In the genomic region with DNA sequence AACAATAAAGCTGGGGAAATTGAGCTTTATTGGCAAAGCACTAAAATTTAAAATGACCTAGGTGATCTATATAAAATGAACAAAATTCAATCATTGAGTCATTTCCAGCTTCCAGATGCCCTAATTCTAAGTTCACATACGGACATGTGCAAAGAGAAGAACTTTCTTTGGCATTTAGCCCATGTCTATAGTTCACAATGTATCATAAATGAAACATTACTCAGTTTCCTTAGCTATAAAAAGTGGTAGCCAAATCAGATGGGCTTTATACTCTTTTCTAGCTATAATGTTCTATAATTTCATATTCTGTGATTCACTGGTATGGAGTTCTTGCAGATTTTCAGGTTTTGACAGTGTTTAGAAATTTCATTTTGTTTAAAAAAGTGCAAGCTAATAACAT, we compare ENCODE assay signal across 31 cellular contexts.
"Had no signal": no experiment of that assay in that cellular context is flagged by ENCODE, and none has a peak within 500 bp of the region (broad histone marks: within the 10 kb centered on the region; RNA-seq: fewer than 3 reads in every experiment).

No MANE protein-coding gene starts in this region.

- H3K9me3 ChIP-seq: esophagus muscularis mucosa, gastrocnemius medialis, ovary, sigmoid colon, stomach, tibial artery, upper lobe of right lung had no signal

- H3K27me3 ChIP-seq: cardiac muscle cell, esophagus muscularis mucosa, gastrocnemius medialis, hepatocyte, ovary, sigmoid colon, stomach, suprapubic skin, tibial artery, upper lobe of right lung had no signal

- H2AFZ ChIP-seq: hepatocyte had no signal

- H3K79me2 ChIP-seq: hepatocyte had no signal

- H3K4me1 ChIP-seq: esophagus muscularis mucosa, gastrocnemius medialis, sigmoid colon, stomach, suprapubic skin, tibial artery, upper lobe of right lung had no signal

- H3K27ac ChIP-seq: cardiac muscle cell, coronary artery, esophagus muscularis mucosa, gastrocnemius medialis, hepatocyte, ovary, sigmoid colon, stomach, suprapubic skin, tibial artery, upper lobe of right lung had no signal

- H3K36me3 ChIP-seq: cardiac muscle cell, esophagus muscularis mucosa, gastrocnemius medialis, ovary, sigmoid colon, stomach, suprapubic skin, tibial artery, upper lobe of right lung had no signal

- DNase-seq: activated CD4-positive, alpha-beta T cell treated with anti-CD3 and anti-CD28 coated beads, Interleukin-2, amount 10 ng/mL, durations not matched to agents 7 days and 5 days; activated CD4-positive, CD25-positive, alpha-beta regulatory T cell treated with anti-CD3 and anti-CD28 coated beads, Interleukin-2, amount 50 U/mL, for 72 hours; activated CD8-positive, alpha-beta T cell treated with anti-CD3 and anti-CD28 coated beads for 36 hours; activated gamma-delta T cell treated with Interleukin-2 at 50 U/mL for 16 hours; activated naive CD4-positive, alpha-beta T cell treated with anti-CD3 and anti-CD28 coated beads, Interleukin-2, amount 50 U/mL, for 16 hours; activated naive CD8-positive, alpha-beta T cell treated with anti-CD3 and anti-CD28 coated beads, Interleukin-2, amount 50 U/mL, for 24 hours; activated T-cell treated with anti-CD3 and anti-CD28 coated beads, Interleukin-2, amount 50 U/mL, for 4 hours; amygdala; cerebellar nuclear complex; gastrocnemius medialis; glutamatergic neuron; left cardiac atrium; left ventricle myocardium superior; naive B cell; nephron progenitor cell; ovary; retina; sigmoid colon; stimulated activated CD4-positive, alpha-beta T cell treated with anti-CD3 and anti-CD28 coated beads, Interleukin-15, amount 100 ng/mL, for 24 hours; stimulated activated CD4-positive, alpha-beta T cell treated with anti-CD3 and anti-CD28 coated beads, Interleukin-2, amount 100 ng/mL, for 24 hours; stimulated activated naive B cell treated with anti-CD40 and anti-IgM and Interleukin-4, amounts not matched to agents 10 μg/mL and 1 μg/mL and 100 μg/mL, for 72 hours; stomach; T-helper 2 cell; tibial artery; upper lobe of right lung had no signal

- H3K4me3 ChIP-seq: cardiac muscle cell, coronary artery, esophagus muscularis mucosa, gastrocnemius medialis, hepatocyte, ovary, sigmoid colon, stomach, suprapubic skin, tibial artery, upper lobe of right lung had no signal

- ATAC-seq: activated CD8-positive, alpha-beta T cell treated with anti-CD3 and anti-CD28 coated beads for 36 hours; activated naive CD8-positive, alpha-beta T cell treated with anti-CD3 and anti-CD28 coated beads, Interleukin-2, amount 50 U/mL, for 24 hours; activated T-cell treated with anti-CD3 and anti-CD28 coated beads, Interleukin-2, amount 50 U/mL, for 4 hours; activated T-helper 17 cell treated with anti-CD3 and anti-CD28 coated beads, Interleukin-2, amount 50 U/mL, for 72 hours; gastrocnemius medialis; left cardiac atrium; left ventricle myocardium superior; stimulated activated naive B cell treated with anti-CD40 and anti-IgM and Interleukin-4, amounts not matched to agents 10 μg/mL and 1 μg/mL and 100 μg/mL, for 72 hours; upper lobe of right lung had no signal

- H3K4me2 ChIP-seq: hepatocyte had no signal
